Comparison of ENCODE assay signal across 21 cellular contexts in the genomic region with DNA sequence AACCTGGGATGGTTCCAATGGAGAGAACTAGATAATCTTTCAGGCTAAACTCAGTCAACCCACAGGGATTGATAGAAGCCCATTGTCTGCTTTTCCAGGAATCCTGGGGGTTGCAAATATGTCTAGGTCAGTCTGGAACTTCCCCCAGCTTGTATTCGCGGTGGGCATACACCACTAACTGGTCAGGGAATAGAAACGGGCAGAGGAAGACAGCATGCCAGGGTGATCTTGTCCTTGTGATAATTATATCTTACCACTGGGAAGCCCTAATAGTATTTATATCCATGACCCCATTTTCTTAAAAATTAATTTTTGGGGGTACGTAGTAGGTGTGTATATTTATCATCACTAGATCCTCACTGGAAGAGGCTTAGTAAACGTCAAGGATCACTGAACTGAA.
"Had no signal": no experiment of that assay in that cellular context is flagged by ENCODE, and none has a peak within 500 bp of the region (broad histone marks: within the 10 kb centered on the region; RNA-seq: fewer than 3 reads in every experiment).

No MANE protein-coding gene starts in this region.

- DNase-seq: activated CD4-positive, alpha-beta T cell treated with anti-CD3 and anti-CD28 coated beads for 36 hours; activated CD8-positive, alpha-beta T cell treated with anti-CD3 and anti-CD28 coated beads for 36 hours; activated naive CD4-positive, alpha-beta T cell; activated naive CD8-positive, alpha-beta T cell treated with anti-CD3 and anti-CD28 coated beads, Interleukin-2, amount 10 ng/mL, durations not matched to agents 7 days and 5 days; activated T-cell treated with anti-CD3 and anti-CD28 coated beads, Interleukin-2, amount 50 U/mL, for 1 hour; amygdala; cortex of kidney; heart left ventricle; midbrain; occipital lobe; posterior cingulate gyrus; retina; stimulated activated CD4-positive, alpha-beta T cell treated with anti-CD3 and anti-CD28 coated beads, Interleukin-4, amount 100 ng/mL, for 1 hour; stomach; SW 1271; T-helper 2 cell; WERI-Rb-1 had no signal

- H3K27ac Mint-ChIP-seq: activated CD4-positive, alpha-beta T cell treated with anti-CD3 and anti-CD28 coated beads for 36 hours; activated CD8-positive, alpha-beta T cell treated with anti-CD3 and anti-CD28 coated beads for 36 hours; activated naive CD8-positive, alpha-beta T cell treated with anti-CD3 and anti-CD28 coated beads, Interleukin-2, amount 10 ng/mL, durations not matched to agents 7 days and 5 days; activated T-helper 17 cell treated with anti-CD3 and anti-CD28 coated beads, Interleukin-2, amount 50 U/mL, for 72 hours had no signal

- H3K9me3 ChIP-seq: gastroesophageal sphincter, heart left ventricle, stomach had no signal

- ATAC-seq: activated CD4-positive, alpha-beta T cell treated with anti-CD3 and anti-CD28 coated beads for 36 hours; activated CD8-positive, alpha-beta T cell treated with anti-CD3 and anti-CD28 coated beads for 36 hours; activated T-helper 17 cell treated with anti-CD3 and anti-CD28 coated beads, Interleukin-2, amount 50 U/mL, for 72 hours had no signal

- H3K27ac ChIP-seq: skin epidermis, WERI-Rb-1 had no signal

- H3K4me3 ChIP-seq: gastroesophageal sphincter, heart left ventricle, skin epidermis, stomach had no signal

- H3K36me3 Mint-ChIP-seq: activated naive CD8-positive, alpha-beta T cell treated with anti-CD3 and anti-CD28 coated beads, Interleukin-2, amount 10 ng/mL, durations not matched to agents 7 days and 5 days had no signal

- H3K9me3 Mint-ChIP-seq: activated CD8-positive, alpha-beta T cell treated with anti-CD3 and anti-CD28 coated beads for 36 hours; activated naive CD8-positive, alpha-beta T cell treated with anti-CD3 and anti-CD28 coated beads, Interleukin-2, amount 10 ng/mL, durations not matched to agents 7 days and 5 days; activated T-helper 17 cell treated with anti-CD3 and anti-CD28 coated beads, Interleukin-2, amount 50 U/mL, for 72 hours; central memory CD8-positive, alpha-beta T cell had no signal

- H3K27me3 ChIP-seq: gastroesophageal sphincter, stomach had no signal

- H3K4me3 Mint-ChIP-seq: activated CD4-positive, alpha-beta T cell treated with anti-CD3 and anti-CD28 coated beads for 36 hours; activated CD8-positive, alpha-beta T cell treated with anti-CD3 and anti-CD28 coated beads for 36 hours; activated naive CD8-positive, alpha-beta T cell treated with anti-CD3 and anti-CD28 coated beads, Interleukin-2, amount 10 ng/mL, durations not matched to agents 7 days and 5 days; activated T-helper 17 cell treated with anti-CD3 and anti-CD28 coated beads, Interleukin-2, amount 50 U/mL, for 72 hours; central memory CD8-positive, alpha-beta T cell had no signal

- H3K36me3 ChIP-seq: gastroesophageal sphincter, heart left ventricle, stomach, WERI-Rb-1 had no signal

- H3K27me3 Mint-ChIP-seq: central memory CD8-positive, alpha-beta T cell had no signal
